ENCODE assay signal across 7 cellular contexts in the genomic region with DNA sequence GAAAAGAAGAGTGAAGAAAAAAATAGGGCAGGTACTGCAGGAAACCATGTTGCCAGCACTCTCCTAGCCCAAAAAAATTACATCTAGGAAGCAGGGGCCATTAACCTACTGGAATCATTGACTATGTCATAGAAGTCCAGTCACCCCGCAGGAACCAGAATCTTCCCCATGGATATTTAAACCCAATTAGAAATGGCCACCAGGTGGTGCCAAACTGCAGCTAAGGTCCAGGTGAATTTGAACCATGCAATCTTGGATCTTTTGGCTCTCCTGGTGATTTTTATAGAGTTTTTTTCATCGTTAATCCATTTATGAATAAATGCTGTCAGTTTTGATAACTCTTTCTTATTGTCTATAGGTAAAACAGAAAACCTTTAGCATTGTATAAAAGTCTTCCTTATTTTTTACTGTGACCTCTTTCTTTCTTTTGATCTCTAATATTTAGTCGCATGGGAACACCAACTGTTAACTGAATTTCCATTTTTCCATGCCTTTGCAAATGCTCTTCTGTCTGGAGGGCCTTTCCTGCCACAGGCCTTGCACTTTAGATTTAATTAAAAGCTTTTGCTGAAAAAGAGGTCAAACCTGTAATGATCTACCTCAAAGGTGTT.
DNase-seq lines count a peak whose midpoint lies in the region; ATAC-seq and TF ChIP-seq lines count a peak whose summit lies in the region.

No MANE protein-coding gene starts in this region.

- H3K4me3 Mint-ChIP-seq in endothelial cell (ENCODE audit: unreplicated experiment) (no peak overlapping the region), neural progenitor cell (no peak overlapping the region)
- no peak overlapping the region for H3K4me3 Mint-ChIP-seq in activated naive CD4-positive, alpha-beta T cell treated with anti-CD3 and anti-CD28 coated beads, Interleukin-2, amount 10 ng/mL, durations not matched to agents 7 days and 5 days

- no peaks in the 10 kb centered on the region for H3K27me3 Mint-ChIP-seq in endothelial cell (ENCODE audit: unreplicated experiment)
- H3K27me3 Mint-ChIP-seq in neural progenitor cell (ENCODE audit: insufficient read depth, low read depth): no peaks in the 10 kb centered on the region
- no peaks in the 10 kb centered on the region for H3K27me3 Mint-ChIP-seq in activated naive CD4-positive, alpha-beta T cell treated with anti-CD3 and anti-CD28 coated beads, Interleukin-2, amount 10 ng/mL, durations not matched to agents 7 days and 5 days

- no peaks in the 10 kb centered on the region for H3K9me3 ChIP-seq in DOHH2 (ENCODE audit: control insufficient read depth, insufficient read depth, low read length)
- no peaks in the 10 kb centered on the region for H3K9me3 ChIP-seq in GM23248 (ENCODE audit: low read depth)
- no peaks in the 10 kb centered on the region for H3K9me3 ChIP-seq in neural progenitor cell (ENCODE audit: low read depth)

- H2AFZ ChIP-seq in GM23248: no peak overlapping the region
- no peak overlapping the region for H2AFZ ChIP-seq in neural progenitor cell (replicated peaks)

- H3K36me3 Mint-ChIP-seq in endothelial cell (ENCODE audit: low read depth, unreplicated experiment): no peaks in the 10 kb centered on the region
- H3K36me3 Mint-ChIP-seq in neural progenitor cell: no peaks in the 10 kb centered on the region
- no peaks in the 10 kb centered on the region for H3K36me3 Mint-ChIP-seq in activated naive CD4-positive, alpha-beta T cell treated with anti-CD3 and anti-CD28 coated beads, Interleukin-2, amount 10 ng/mL, durations not matched to agents 7 days and 5 days

- no peak overlapping the region for H3K27ac ChIP-seq in DOHH2 (ENCODE audit: low read depth, low read length)
- no peak overlapping the region for H3K27ac ChIP-seq in GM23248
- H3K27ac ChIP-seq in neural progenitor cell: no peak overlapping the region

- no peaks in the 10 kb centered on the region for H3K27me3 ChIP-seq in DOHH2 (ENCODE audit: control insufficient read depth, low read length)
- peaks cover 47% of the 10 kb centered on the region for H3K27me3 ChIP-seq in GM23248 (replicated peaks; ENCODE audit: insufficient read depth)
- no peaks in the 10 kb centered on the region for H3K27me3 ChIP-seq in neural progenitor cell

- CTCF ChIA-PET in activated naive CD4-positive, alpha-beta T cell treated with anti-CD3 and anti-CD28 coated beads, Interleukin-2, amount 10 ng/mL, durations not matched to agents 7 days and 5 days (lab: Charles Lee): no interaction called here

- H3K4me1 ChIP-seq in DOHH2 (ENCODE audit: control insufficient read depth, low read length): no peaks in the 10 kb centered on the region
- H3K4me1 ChIP-seq in GM23248 (ENCODE audit: insufficient read depth): no peaks in the 10 kb centered on the region
- no peaks in the 10 kb centered on the region for H3K4me1 ChIP-seq in neural progenitor cell

- ATAC-seq in HG03196 (IDR thresholded peaks at IDR 0.05; ENCODE audit: unreplicated experiment): no peak

- H3K36me3 ChIP-seq in DOHH2 (ENCODE audit: control insufficient read depth, low read length) (no peaks in the 10 kb centered on the region), GM23248 (ENCODE audit: low read depth) (no peaks in the 10 kb centered on the region), neural progenitor cell (no peaks in the 10 kb centered on the region)

- TF ChIP-seq CTCF in DOHH2 (IDR thresholded peaks at IDR 0.05; ENCODE audit: low read depth, low read length, poor library complexity, severe bottlenecking) (peak; percentile 67), endothelial cell (IDR thresholded peaks at IDR 0.05; ENCODE audit: unreplicated experiment) (peak; percentile 85), neural progenitor cell (IDR thresholded peaks at IDR 0.05) (peak; percentile 80)

- H3K4me3 ChIP-seq in DOHH2 (ENCODE audit: low read length) (no peak overlapping the region), GM23248 (no peak overlapping the region), neural progenitor cell (no peak overlapping the region)

- H3K9me3 Mint-ChIP-seq in endothelial cell (ENCODE audit: unreplicated experiment): no peaks in the 10 kb centered on the region
- H3K9me3 Mint-ChIP-seq in neural progenitor cell: no peaks in the 10 kb centered on the region
- no peaks in the 10 kb centered on the region for H3K9me3 Mint-ChIP-seq in activated naive CD4-positive, alpha-beta T cell treated with anti-CD3 and anti-CD28 coated beads, Interleukin-2, amount 10 ng/mL, durations not matched to agents 7 days and 5 days

- peak; percentile 63 for DNase-seq in GM23248
- DNase-seq in NCI-H69 (lab: John Stamatoyannopoulos, UW): peak; percentile 50
- peak; percentile 57 for DNase-seq in endothelial cell (ENCODE audit: low spot score)
- peak; percentile 51 for DNase-seq in neural progenitor cell (ENCODE audit: low spot score)
- DNase-seq in activated naive CD4-positive, alpha-beta T cell treated with anti-CD3 and anti-CD28 coated beads, Interleukin-2, amount 10 ng/mL, durations not matched to agents 7 days and 5 days: no peak

- WGBS in GM23248 (ENCODE audit: low coverage in 1 of 2, low lambda C conversion rate in 2 of 2, missing lambda C conversion rate in 2 of 2), 2 experiments: 60 to 64% methylated on average over 3 of the region's 3 CpGs

- no peaks in the 10 kb centered on the region for H3F3A ChIP-seq in DOHH2 (ENCODE audit: control insufficient read depth, insufficient read depth)
- no peaks in the 10 kb centered on the region for H3F3A ChIP-seq in GM23248 (ENCODE audit: insufficient read depth)
- H3F3A ChIP-seq in neural progenitor cell (ENCODE audit: low read depth): no peaks in the 10 kb centered on the region

- H4K20me1 ChIP-seq in DOHH2 (ENCODE audit: control insufficient read depth, insufficient read depth, low read depth, low read length): no peaks in the 10 kb centered on the region
- no peaks in the 10 kb centered on the region for H4K20me1 ChIP-seq in GM23248 (ENCODE audit: insufficient read depth)
- H4K20me1 ChIP-seq in neural progenitor cell (ENCODE audit: low read depth): no peaks in the 10 kb centered on the region

- H3K27ac Mint-ChIP-seq in endothelial cell (ENCODE audit: unreplicated experiment) (no peak overlapping the region), neural progenitor cell (no peak overlapping the region)
- no peak overlapping the region for H3K27ac Mint-ChIP-seq in activated naive CD4-positive, alpha-beta T cell treated with anti-CD3 and anti-CD28 coated beads, Interleukin-2, amount 10 ng/mL, durations not matched to agents 7 days and 5 days

- in situ Hi-C loops in GM23248 (cut with MboI): loop anchor here (10.0 kb wide), 1 partner anchor 238 kb away; no protein-coding TSS in a partner anchor

- H3K9me2 ChIP-seq in DOHH2 (replicated peaks; ENCODE audit: control insufficient read depth, low read length) (no peaks in the 10 kb centered on the region), GM23248 (ENCODE audit: insufficient read depth) (no peaks in the 10 kb centered on the region)

- H3K79me2 ChIP-seq in DOHH2 (ENCODE audit: control insufficient read depth, low read length) (no peaks in the 10 kb centered on the region), GM23248 (ENCODE audit: insufficient read depth) (no peaks in the 10 kb centered on the region), neural progenitor cell (ENCODE audit: low read depth) (no peaks in the 10 kb centered on the region)

- H3K4me1 Mint-ChIP-seq in endothelial cell (ENCODE audit: unreplicated experiment): no peaks in the 10 kb centered on the region
- H3K4me1 Mint-ChIP-seq in neural progenitor cell: peaks cover 17% of the 10 kb centered on the region
- no peaks in the 10 kb centered on the region for H3K4me1 Mint-ChIP-seq in activated naive CD4-positive, alpha-beta T cell treated with anti-CD3 and anti-CD28 coated beads, Interleukin-2, amount 10 ng/mL, durations not matched to agents 7 days and 5 days

- H3K9ac ChIP-seq in GM23248 (no peak overlapping the region), neural progenitor cell (no peak overlapping the region)

- no peak overlapping the region for H3K4me2 ChIP-seq in DOHH2 (ENCODE audit: low read length)
- no peak overlapping the region for H3K4me2 ChIP-seq in GM23248 (ENCODE audit: unreplicated experiment)
- H3K4me2 ChIP-seq in neural progenitor cell: no peak overlapping the region
